ENCODE assay signal across 10 cellular contexts in the genomic region with DNA sequence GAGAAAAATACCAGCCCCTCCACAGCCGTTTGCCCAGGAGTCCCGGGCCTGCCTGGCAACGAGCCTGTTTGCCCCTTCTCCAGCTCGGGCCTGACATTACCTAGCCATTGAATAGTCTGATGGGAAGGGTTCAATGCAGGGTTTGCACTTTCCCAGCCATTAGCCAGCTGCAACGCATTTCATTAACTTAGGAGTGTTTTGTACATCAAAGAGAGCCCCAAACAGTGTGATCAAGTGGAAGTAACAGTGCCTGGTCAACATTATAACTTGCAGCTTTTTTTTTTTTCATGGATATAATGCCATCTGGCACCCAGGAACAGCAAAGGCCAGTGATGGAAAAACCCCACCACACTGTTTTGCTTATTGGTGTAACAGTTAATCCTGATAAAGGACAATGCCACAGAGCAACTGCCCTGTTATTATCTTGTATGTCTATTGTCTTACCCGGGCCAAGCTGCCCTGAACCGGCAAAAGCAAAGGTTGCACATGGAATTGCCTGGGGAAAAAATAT.
A peak's percentile ranks its signal among the peaks of the same experiment; 100 is the strongest.
DNase-seq lines count a peak whose midpoint lies in the region; ATAC-seq and TF ChIP-seq lines count a peak whose summit lies in the region.
"Had no signal": no experiment of that assay in that cellular context is flagged by ENCODE, and none has a peak within 500 bp of the region (broad histone marks: within the 10 kb centered on the region; RNA-seq: fewer than 3 reads in every experiment).

No MANE protein-coding gene starts in this region.

- H3K27ac ChIP-seq in parathyroid adenoma, result no peak overlapping the region
- H3K27ac ChIP-seq: KMS-11 had no signal

- ATAC-seq in HG03280 (IDR thresholded peaks at IDR 0.05; ENCODE audit: unreplicated experiment) (no peak), GM21423 (IDR thresholded peaks at IDR 0.05; ENCODE audit: unreplicated experiment) (no peak), GM21381 (IDR thresholded peaks at IDR 0.05; ENCODE audit: unreplicated experiment) (no peak)

- no peaks in the 10 kb centered on the region for H3K27me3 ChIP-seq in parathyroid adenoma (ENCODE audit: control insufficient read depth, insufficient read depth, low read length)

- DNase-seq in NCI-H1436 (lab: John Stamatoyannopoulos, UW) (peak; percentile 31), NCI-H1436 treated with DMSO at 0.1 percent for 48 hours (lab: John Stamatoyannopoulos, UW) (no peak), NCI-H2227 (lab: John Stamatoyannopoulos, UW; ENCODE audit: unreplicated experiment) (peak; percentile 46), cerebellar cortex (ENCODE audit: low spot score) (peak; percentile 92)
- DNase-seq: SIG-M5 had no signal

- H3K36me3 ChIP-seq in parathyroid adenoma (ENCODE audit: control insufficient read depth, insufficient read depth, low read length), result no peaks in the 10 kb centered on the region

- H3K4me3 ChIP-seq in parathyroid adenoma (ENCODE audit: low read depth, low read length), result no peak overlapping the region

- no peak overlapping the region for H3K9ac ChIP-seq in parathyroid adenoma
- H3K9ac ChIP-seq: KMS-11 had no signal

- H3K9me3 ChIP-seq in parathyroid adenoma (ENCODE audit: control insufficient read depth, low read length), result no peaks in the 10 kb centered on the region

- peak overlapping the region; percentile 51 for H2AFZ ChIP-seq in parathyroid adenoma

- H3K4me2 ChIP-seq in parathyroid adenoma (ENCODE audit: low read length), result no peak overlapping the region
- H3K4me2 ChIP-seq: KMS-11 had no signal

- TF ChIP-seq CTCF in parathyroid adenoma (IDR thresholded peaks at IDR 0.05), result no peak

- no peaks in the 10 kb centered on the region for H3K4me1 ChIP-seq in parathyroid adenoma

- H3K79me2 ChIP-seq in parathyroid adenoma, result no peaks in the 10 kb centered on the region
